20 cellular contexts compared by ENCODE assay signal in the genomic region with DNA sequence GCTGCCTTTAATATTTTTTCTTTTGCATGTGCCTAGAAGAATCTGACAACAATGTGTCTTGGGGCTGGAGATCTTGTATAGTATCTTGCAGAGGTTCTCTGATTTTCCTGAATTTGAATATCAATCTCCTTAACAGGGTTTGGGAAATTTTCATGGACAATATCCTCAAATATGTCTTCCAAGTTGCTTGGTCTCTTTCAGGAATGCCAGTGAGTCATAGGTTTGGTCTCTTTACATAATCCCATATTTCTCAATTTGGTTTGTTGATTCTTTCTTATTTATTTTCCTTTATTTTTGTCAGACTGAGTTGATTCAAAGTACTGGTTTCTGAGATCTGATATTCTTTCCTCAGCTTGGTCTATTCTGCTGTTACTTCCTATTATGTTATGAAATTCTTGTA.
"Had no signal": no experiment of that assay in that cellular context is flagged by ENCODE, and none has a peak within 500 bp of the region (broad histone marks: within the 10 kb centered on the region; RNA-seq: fewer than 3 reads in every experiment).

No MANE protein-coding gene starts in this region.

- H3K36me3 ChIP-seq: left ventricle myocardium inferior, tibial nerve, uterus had no signal

- H3K27me3 ChIP-seq: tibial nerve, uterus had no signal

- H3K9me3 ChIP-seq: uterus had no signal

- DNase-seq: activated CD4-positive, alpha-beta T cell treated with anti-CD3 and anti-CD28 coated beads for 36 hours; activated CD4-positive, alpha-beta T cell treated with anti-CD3 and anti-CD28 coated beads, Interleukin-2, amount 50 U/mL, for 48 hours; activated gamma-delta T cell treated with Interleukin-2 at 50 U/mL for 16 hours; anterior cingulate cortex; erythroblast; foreskin melanocyte; glutamatergic neuron; hypothalamus; kidney; left ventricle myocardium inferior; mammary epithelial cell; stimulated activated naive CD8-positive, alpha-beta T cell treated with anti-CD3 and anti-CD28 coated beads, Interleukin-15, Interleukin-2, amounts not matched to agents 100 U/mL and 50 U/mL, for 24 hours; T-helper 17 cell; uterus had no signal

- H3K4me1 ChIP-seq: left ventricle myocardium inferior, tibial nerve, uterus had no signal

- ATAC-seq: activated CD4-positive, alpha-beta T cell treated with anti-CD3 and anti-CD28 coated beads for 36 hours; stimulated activated naive CD8-positive, alpha-beta T cell treated with anti-CD3 and anti-CD28 coated beads, Interleukin-15, Interleukin-2, amounts not matched to agents 100 U/mL and 50 U/mL, for 24 hours; T-helper 17 cell; WTC11 had no signal

- H3K4me3 ChIP-seq: coronary artery, left ventricle myocardium inferior, tibial nerve, uterus had no signal

- H3K4me3 Mint-ChIP-seq: activated CD4-positive, alpha-beta T cell treated with anti-CD3 and anti-CD28 coated beads for 36 hours; activated naive CD8-positive, alpha-beta T cell; brain; T-helper 17 cell; WTC11 had no signal

- H3K27me3 Mint-ChIP-seq: activated CD4-positive, alpha-beta T cell treated with anti-CD3 and anti-CD28 coated beads for 36 hours; activated naive CD8-positive, alpha-beta T cell; brain; T-helper 17 cell had no signal

- H3K4me1 Mint-ChIP-seq: activated CD4-positive, alpha-beta T cell treated with anti-CD3 and anti-CD28 coated beads for 36 hours; brain; T-helper 17 cell; WTC11 had no signal

- H3K27ac ChIP-seq: coronary artery, left ventricle myocardium inferior, tibial nerve, uterus had no signal

- H3K36me3 Mint-ChIP-seq: activated naive CD8-positive, alpha-beta T cell; brain had no signal

- H3K27ac Mint-ChIP-seq: activated CD4-positive, alpha-beta T cell treated with anti-CD3 and anti-CD28 coated beads for 36 hours; activated naive CD8-positive, alpha-beta T cell; brain; progenitor cell of endocrine pancreas; T-helper 17 cell; WTC11 had no signal
